In genomic region chr6:28212510-28213212, GRCh38 we compare ENCODE assay signal across 1 cellular context.
TF ChIP-seq lines count a peak whose summit lies in the region.

No MANE protein-coding gene starts in this region.

TF ChIP-seq in HEK293, 187 proteins besides CTCF, POLR2A, EP300 and RAD21 (continued from another document and continues in another):
- peak; percentile 61; the same call in 1 of the 2 replicates for TF ChIP-seq GLI2 (tag by site-specific recombination; IDR thresholded peaks at IDR 0.05; ENCODE audit: borderline replicate concordance, low read depth)
- peak; percentile 96 for TF ChIP-seq ZSCAN30 (tag by site-specific recombination; IDR thresholded peaks at IDR 0.05)
- TF ChIP-seq ZNF248 (tag by site-specific recombination; IDR thresholded peaks at IDR 0.05) = no peak
- peak; percentile 84 for TF ChIP-seq ZNF366 (tag by site-specific recombination; conservative IDR thresholded peaks at IDR 0.05)
- no peak; the same call in 1 of the 2 replicates for TF ChIP-seq ZNF596 (tag by site-specific recombination; IDR thresholded peaks at IDR 0.05)
- TF ChIP-seq ZNF221 (tag by site-specific recombination; IDR thresholded peaks at IDR 0.05; ENCODE audit: borderline replicate concordance) = peak; percentile 79; the same call in 1 of the 2 replicates
- no peak for TF ChIP-seq HOXC10 (CRISPR knock-in tag; IDR thresholded peaks at IDR 0.05)
- no peak for TF ChIP-seq ZNF274 (IDR thresholded peaks at IDR 0.05; ENCODE audit: low read length)
- no peak for TF ChIP-seq ZNF274 (tag by site-specific recombination; IDR thresholded peaks at IDR 0.05; ENCODE audit: borderline replicate concordance)
- TF ChIP-seq ZFP69B (tag by site-specific recombination; IDR thresholded peaks at IDR 0.05) = peak; percentile 87; the same call in 1 of the 2 replicates
- TF ChIP-seq BCL6B (tag by site-specific recombination; IDR thresholded peaks at IDR 0.05) = peak; percentile 56; the same call in 1 of the 2 replicates
- peak; percentile 93 for TF ChIP-seq IKZF3 (tag by site-specific recombination; IDR thresholded peaks at IDR 0.05)
- no peak for TF ChIP-seq ZNF701 (tag by site-specific recombination; IDR thresholded peaks at IDR 0.05)
- TF ChIP-seq ZNF426 (tag by site-specific recombination; IDR thresholded peaks at IDR 0.05) = no peak
- TF ChIP-seq ZNF677 (tag by site-specific recombination; IDR thresholded peaks at IDR 0.05) = no peak
- TF ChIP-seq ZNF292 (tag by site-specific recombination; IDR thresholded peaks at IDR 0.05; ENCODE audit: borderline replicate concordance, low read depth) = no peak
- peak; percentile 96 for TF ChIP-seq ZNF391 (tag by site-specific recombination; IDR thresholded peaks at IDR 0.05; ENCODE audit: borderline replicate concordance, low read depth)
- TF ChIP-seq PBX3 (CRISPR knock-in tag; IDR thresholded peaks at IDR 0.05) = no peak; the same call in 1 of the 2 replicates
- TF ChIP-seq KLF16 (tag by site-specific recombination; IDR thresholded peaks at IDR 0.05) = no peak
- peak; percentile 18; the same call in 1 of the 2 replicates for TF ChIP-seq TCF7L2 (IDR thresholded peaks at IDR 0.05; ENCODE audit: borderline replicate concordance, low read depth, low read length)
- no peak for TF ChIP-seq ZBTB7A (tag by site-specific recombination; IDR thresholded peaks at IDR 0.05; ENCODE audit: low read depth)
- no peak for TF ChIP-seq ZNF707 (tag by site-specific recombination; IDR thresholded peaks at IDR 0.05)
- TF ChIP-seq HOXA7 (CRISPR knock-in tag; IDR thresholded peaks at IDR 0.05; ENCODE audit: borderline replicate concordance) = no peak
- no peak for TF ChIP-seq ZNF174 (tag by site-specific recombination; IDR thresholded peaks at IDR 0.05)
- no peak for TF ChIP-seq ZNF777 (tag by site-specific recombination; IDR thresholded peaks at IDR 0.05; ENCODE audit: borderline replicate concordance)
- no peak for TF ChIP-seq ZNF112 (tag by site-specific recombination; IDR thresholded peaks at IDR 0.05)
- TF ChIP-seq GLIS2 (tag by site-specific recombination; IDR thresholded peaks at IDR 0.05) = no peak
- peak; percentile 74; the same call in 1 of the 2 replicates for TF ChIP-seq REPIN1 (tag by site-specific recombination; IDR thresholded peaks at IDR 0.05; ENCODE audit: low read depth)
- no peak for TF ChIP-seq ZNF398 (tag by site-specific recombination; IDR thresholded peaks at IDR 0.05)
- no peak for TF ChIP-seq ZNF768 (tag by site-specific recombination; IDR thresholded peaks at IDR 0.05)
- 0 out of 2 replicates have a peak, but pooled peaks have one; percentile 43 for TF ChIP-seq ZNF214 (tag by site-specific recombination; IDR thresholded peaks at IDR 0.05; ENCODE audit: borderline replicate concordance)
- no peak for TF ChIP-seq ZBTB48 (tag by site-specific recombination; IDR thresholded peaks at IDR 0.05)
- no peak; the same call in 1 of the 2 replicates for TF ChIP-seq ZNF549 (tag by site-specific recombination; IDR thresholded peaks at IDR 0.05)
- TF ChIP-seq ZNF488 (tag by site-specific recombination; IDR thresholded peaks at IDR 0.05) = no peak
- TF ChIP-seq PRDM4 (tag by site-specific recombination; IDR thresholded peaks at IDR 0.05) = peak; percentile 33; the same call in 1 of the 2 replicates
- TF ChIP-seq ZNF621 (tag by site-specific recombination; IDR thresholded peaks at IDR 0.05) = no peak
- TF ChIP-seq ZNF362 (tag by site-specific recombination; IDR thresholded peaks at IDR 0.05) = peak; percentile 81
- peak; percentile 96 for TF ChIP-seq TSHZ1 (tag by site-specific recombination; IDR thresholded peaks at IDR 0.05; ENCODE audit: borderline replicate concordance)
- peak; percentile 98 for TF ChIP-seq SP7 (tag by site-specific recombination; IDR thresholded peaks at IDR 0.05)
- peak; percentile 83 for TF ChIP-seq INSM2 (tag by site-specific recombination; IDR thresholded peaks at IDR 0.05)
- peak; percentile 88 for TF ChIP-seq KLF8 (tag by site-specific recombination; IDR thresholded peaks at IDR 0.05)
- TF ChIP-seq HOXD13 (CRISPR knock-in tag; IDR thresholded peaks at IDR 0.05; ENCODE audit: borderline replicate concordance) = 0 out of 2 replicates have a peak, but pooled peaks have one; percentile 30
- no peak for TF ChIP-seq ZNF138 (tag by site-specific recombination; IDR thresholded peaks at IDR 0.05; ENCODE audit: borderline replicate concordance)
- TF ChIP-seq ZNF266 (tag by site-specific recombination; IDR thresholded peaks at IDR 0.05; ENCODE audit: low read depth) = no peak
- TF ChIP-seq ZBTB11 (tag by site-specific recombination; conservative IDR thresholded peaks at IDR 0.05; ENCODE audit: low read depth) = no peak; the same call in 1 of the 2 replicates
- TF ChIP-seq ZNF548 (tag by site-specific recombination; IDR thresholded peaks at IDR 0.05) = no peak
